Comparison of ENCODE assay signal across 10 cellular contexts in genomic region chr4:127708985-127709384, GRCh38. TPM values are rescaled to one million over a fixed set of nuclear protein-coding genes. Genes with fewer than 3 reads are reported as not detected.
DNase-seq lines count a peak whose midpoint lies in the region; ATAC-seq and TF ChIP-seq lines count a peak whose summit lies in the region.
"Had no signal": no experiment of that assay in that cellular context is flagged by ENCODE, and none has a peak within 500 bp of the region (broad histone marks: within the 10 kb centered on the region; RNA-seq: fewer than 3 reads in every experiment).

No MANE protein-coding gene starts in this region.

- peak overlapping the region; percentile 54 for H3K4me3 Mint-ChIP-seq in type B pancreatic cell
- H3K4me3 Mint-ChIP-seq in CD8-positive, alpha-beta T cell, result no peak overlapping the region

- H3K27ac ChIP-seq in CD8-positive, alpha-beta T cell (ENCODE audit: low read depth, low read length), result no peak overlapping the region
- H3K27ac ChIP-seq: WERI-Rb-1 had no signal

- H3K4me1 Mint-ChIP-seq in type B pancreatic cell (ENCODE audit: unreplicated experiment), result peaks cover 5% of the 10 kb centered on the region
- no peaks in the 10 kb centered on the region for H3K4me1 Mint-ChIP-seq in CD8-positive, alpha-beta T cell (ENCODE audit: low read depth)

- H3K36me3 ChIP-seq in CD8-positive, alpha-beta T cell (ENCODE audit: insufficient read depth, low read length), result no peaks in the 10 kb centered on the region

- H3K9me3 ChIP-seq in CD8-positive, alpha-beta T cell (ENCODE audit: low read length), result no peaks in the 10 kb centered on the region

- no peak for TF ChIP-seq CTCF in type B pancreatic cell (conservative IDR thresholded peaks at IDR 0.05)
- no peak for TF ChIP-seq CTCF in CD8-positive, alpha-beta T cell (IDR thresholded peaks at IDR 0.05)

- peak overlapping the region; percentile 97 for H3K27ac Mint-ChIP-seq in type B pancreatic cell
- H3K27ac Mint-ChIP-seq in CD8-positive, alpha-beta T cell, result no peak overlapping the region

- CTCF ChIA-PET in CD8-positive, alpha-beta T cell (lab: Charles Lee), result no interaction called here

- ATAC-seq in CD8-positive, alpha-beta T cell, result no peak

- intact Hi-C loops in CD8-positive, alpha-beta T cell (cut with DNase I, micrococcal nuclease), result no loop called here

- no peaks in the 10 kb centered on the region for H3K4me1 ChIP-seq in CD8-positive, alpha-beta T cell (ENCODE audit: insufficient read depth, low read length)

- no peaks in the 10 kb centered on the region for H3K9me3 Mint-ChIP-seq in type B pancreatic cell
- no peaks in the 10 kb centered on the region for H3K9me3 Mint-ChIP-seq in CD8-positive, alpha-beta T cell

- peaks cover 28% of the 10 kb centered on the region for H3K36me3 Mint-ChIP-seq in type B pancreatic cell
- no peaks in the 10 kb centered on the region for H3K36me3 Mint-ChIP-seq in CD8-positive, alpha-beta T cell

- H3K27me3 Mint-ChIP-seq in type B pancreatic cell, result no peaks in the 10 kb centered on the region
- no peaks in the 10 kb centered on the region for H3K27me3 Mint-ChIP-seq in CD8-positive, alpha-beta T cell (ENCODE audit: low read depth)

- H3K27me3 ChIP-seq in CD8-positive, alpha-beta T cell (ENCODE audit: insufficient read depth, low read length), result no peaks in the 10 kb centered on the region

- POLR2A ChIA-PET in CD8-positive, alpha-beta T cell (lab: Charles Lee), result no interaction called here

- DNase-seq in DMS53 (lab: John Stamatoyannopoulos, UW) (peak; percentile 33), DMS53 treated with DMSO at 0.1 percent for 48 hours (lab: John Stamatoyannopoulos, UW; ENCODE audit: unreplicated experiment) (no peak), amniotic epithelial cell (ENCODE audit: low read depth) (peak; percentile 66), islet precursor cell (peak; percentile 65), type B pancreatic cell (ENCODE audit: extremely low spot score, unreplicated experiment) (no peak), superior temporal gyrus (ENCODE audit: extremely low spot score) (no peak), NCI-H2171 treated with DMSO at 0.1 percent for 48 hours (lab: John Stamatoyannopoulos, UW) (no peak)
- DNase-seq in CD8-positive, alpha-beta T cell, result no peak
- DNase-seq: NCI-H187, WERI-Rb-1 had no signal

- no peak overlapping the region for H3K4me3 ChIP-seq in CD8-positive, alpha-beta T cell (ENCODE audit: low read depth, low read length)

RNA-seq across cellular contexts. Expression of gene SLC25A31, which starts 21.2 kb away (rescaled TPM):
- not detected in 2 replicates for total RNA-seq in type B pancreatic cell (ENCODE audit: low replicate concordance)
- not detected for total RNA-seq in CD8-positive, alpha-beta T cell

Comparison
In these comparisons a context has a peak if more than half of its experiments do, and no peak if none do; other contexts are left out.
1. DNase-seq: peak in DMS53 (single experiment), amniotic epithelial cell (single experiment) and islet precursor cell (single experiment); none in DMS53 treated with DMSO at 0.1 percent for 48 hours (single experiment), type B pancreatic cell (single experiment), superior temporal gyrus (single experiment), NCI-H2171 treated with DMSO at 0.1 percent for 48 hours (single experiment) and CD8-positive, alpha-beta T cell (0 of 7).